17 cellular contexts compared by ENCODE assay signal in genomic region chr1:41523071-41523470, GRCh38. TPM values are rescaled to one million over a fixed set of nuclear protein-coding genes. Genes with fewer than 3 reads are reported as not detected.
DNase-seq lines count a peak whose midpoint lies in the region; ATAC-seq and TF ChIP-seq lines count a peak whose summit lies in the region.
"Had no signal": no experiment of that assay in that cellular context is flagged by ENCODE, and none has a peak within 500 bp of the region (broad histone marks: within the 10 kb centered on the region; RNA-seq: fewer than 3 reads in every experiment).

No MANE protein-coding gene starts in this region.

- peaks cover under 1% of the 10 kb centered on the region for H3K4me1 Mint-ChIP-seq in activated naive CD8-positive, alpha-beta T cell treated with anti-CD3 and anti-CD28 coated beads, Interleukin-2, amount 50 U/mL, for 24 hours
- peaks cover 7% of the 10 kb centered on the region for H3K4me1 Mint-ChIP-seq in neural progenitor cell
- H3K4me1 Mint-ChIP-seq in activated CD8-positive, alpha-beta memory T cell treated with anti-CD3 and anti-CD28 coated beads, Interleukin-2, amount 10 ng/mL, durations not matched to agents 7 days and 5 days = no peaks in the 10 kb centered on the region

- no peaks in the 10 kb centered on the region for H3K27me3 Mint-ChIP-seq in activated naive CD8-positive, alpha-beta T cell treated with anti-CD3 and anti-CD28 coated beads, Interleukin-2, amount 50 U/mL, for 24 hours
- H3K27me3 Mint-ChIP-seq in neural progenitor cell (ENCODE audit: insufficient read depth, low read depth) = peaks cover 6% of the 10 kb centered on the region
- no peaks in the 10 kb centered on the region for H3K27me3 Mint-ChIP-seq in activated CD8-positive, alpha-beta memory T cell treated with anti-CD3 and anti-CD28 coated beads, Interleukin-2, amount 10 ng/mL, durations not matched to agents 7 days and 5 days
- H3K27me3 Mint-ChIP-seq: B cell had no signal

- peaks cover 0 to 5% of the 10 kb centered on the region in 2 donors for H3K36me3 Mint-ChIP-seq in activated naive CD4-positive, alpha-beta T cell treated with anti-CD3 and anti-CD28 coated beads, Interleukin-2, amount 50 U/mL, for 72 hours
- H3K36me3 Mint-ChIP-seq in activated naive CD8-positive, alpha-beta T cell treated with anti-CD3 and anti-CD28 coated beads, Interleukin-2, amount 50 U/mL, for 24 hours (ENCODE audit: low read depth) = peaks cover 32% of the 10 kb centered on the region
- H3K36me3 Mint-ChIP-seq in neural progenitor cell = no peaks in the 10 kb centered on the region
- H3K36me3 Mint-ChIP-seq in activated CD8-positive, alpha-beta memory T cell treated with anti-CD3 and anti-CD28 coated beads, Interleukin-2, amount 10 ng/mL, durations not matched to agents 7 days and 5 days = no peaks in the 10 kb centered on the region

- no peaks in the 10 kb centered on the region for H3K9me3 Mint-ChIP-seq in activated naive CD4-positive, alpha-beta T cell treated with anti-CD3 and anti-CD28 coated beads, Interleukin-2, amount 50 U/mL, for 72 hours
- H3K9me3 Mint-ChIP-seq in activated naive CD8-positive, alpha-beta T cell treated with anti-CD3 and anti-CD28 coated beads, Interleukin-2, amount 50 U/mL, for 24 hours = no peaks in the 10 kb centered on the region
- H3K9me3 Mint-ChIP-seq in neural progenitor cell = no peaks in the 10 kb centered on the region
- no peaks in the 10 kb centered on the region for H3K9me3 Mint-ChIP-seq in activated CD8-positive, alpha-beta memory T cell treated with anti-CD3 and anti-CD28 coated beads, Interleukin-2, amount 10 ng/mL, durations not matched to agents 7 days and 5 days (ENCODE audit: low read depth)
- H3K9me3 Mint-ChIP-seq: CD8-positive, alpha-beta T cell; HFFc6 had no signal

- TF ChIP-seq POLR2A in suprapubic skin (IDR thresholded peaks at IDR 0.05) = no peak

- DNase-seq in activated naive CD4-positive, alpha-beta T cell treated with anti-CD3 and anti-CD28 coated beads, Interleukin-2, amount 50 U/mL, for 72 hours (ENCODE audit: low spot score in 2 of 2) = no peak
- no peak for DNase-seq in activated naive CD4-positive, alpha-beta T cell treated with Interleukin-2 at 50 U/mL for 16 hours
- no peak for DNase-seq in activated naive CD8-positive, alpha-beta T cell treated with anti-CD3 and anti-CD28 coated beads, Interleukin-2, amount 50 U/mL, for 24 hours
- DNase-seq in neural progenitor cell (ENCODE audit: low spot score) (no peak), suprapubic skin (ENCODE audit: low spot score in 2 of 2) (no peak)
- no peak for DNase-seq in activated CD8-positive, alpha-beta memory T cell treated with anti-CD3 and anti-CD28 coated beads, Interleukin-2, amount 10 ng/mL, durations not matched to agents 7 days and 5 days
- DNase-seq: Calu3; CD8-positive, alpha-beta T cell; DMS79 treated with DMSO at 0.1 percent for 48 hours; GF-D8; GOT3; H7; HFFc6 had no signal

- H3K4me3 ChIP-seq in neural progenitor cell (no peak overlapping the region), suprapubic skin (no peak overlapping the region)
- H3K4me3 ChIP-seq: BLaER1 treated with 17β-estradiol and CSF1 and Interleukin-3, amounts not matched to agents 10 nM and 100 nM had no signal

- no peak for ATAC-seq in activated naive CD4-positive, alpha-beta T cell treated with anti-CD3 and anti-CD28 coated beads, Interleukin-2, amount 50 U/mL, for 72 hours
- no peak for ATAC-seq in activated naive CD8-positive, alpha-beta T cell treated with anti-CD3 and anti-CD28 coated beads, Interleukin-2, amount 50 U/mL, for 24 hours
- no peak for ATAC-seq in activated CD8-positive, alpha-beta memory T cell treated with anti-CD3 and anti-CD28 coated beads, Interleukin-2, amount 10 ng/mL, durations not matched to agents 7 days and 5 days
- ATAC-seq: CD8-positive, alpha-beta T cell; HCT116; HepG2 had no signal

- H3K36me3 ChIP-seq in neural progenitor cell = no peaks in the 10 kb centered on the region
- peaks cover 5% of the 10 kb centered on the region for H3K36me3 ChIP-seq in suprapubic skin

- H3K4me3 Mint-ChIP-seq in activated naive CD8-positive, alpha-beta T cell treated with anti-CD3 and anti-CD28 coated beads, Interleukin-2, amount 50 U/mL, for 24 hours = no peak overlapping the region
- no peak overlapping the region for H3K4me3 Mint-ChIP-seq in neural progenitor cell
- H3K4me3 Mint-ChIP-seq in activated CD8-positive, alpha-beta memory T cell treated with anti-CD3 and anti-CD28 coated beads, Interleukin-2, amount 10 ng/mL, durations not matched to agents 7 days and 5 days = no peak overlapping the region
- H3K4me3 Mint-ChIP-seq: B cell; CD8-positive, alpha-beta T cell; HFFc6 had no signal

- CTCF ChIA-PET in activated CD8-positive, alpha-beta memory T cell treated with anti-CD3 and anti-CD28 coated beads, Interleukin-2, amount 10 ng/mL, durations not matched to agents 7 days and 5 days (lab: Charles Lee) = no interaction called here

- H3K79me2 ChIP-seq in neural progenitor cell (ENCODE audit: low read depth) = no peaks in the 10 kb centered on the region

- no peaks in the 10 kb centered on the region for H3F3A ChIP-seq in neural progenitor cell (ENCODE audit: low read depth)

- H2AFZ ChIP-seq in neural progenitor cell (replicated peaks) = no peak overlapping the region

- no peak for TF ChIP-seq EP300 in suprapubic skin (IDR thresholded peaks at IDR 0.05)

- no peaks in the 10 kb centered on the region for H4K20me1 ChIP-seq in neural progenitor cell (ENCODE audit: low read depth)

- H3K27me3 ChIP-seq in neural progenitor cell (no peaks in the 10 kb centered on the region), suprapubic skin (no peaks in the 10 kb centered on the region)
- H3K27me3 ChIP-seq: BLaER1 treated with 17β-estradiol and CSF1 and Interleukin-3, amounts not matched to agents 10 nM and 100 nM had no signal

- no peak overlapping the region for H3K4me2 ChIP-seq in neural progenitor cell
- H3K4me2 ChIP-seq: BLaER1 treated with 17β-estradiol and CSF1 and Interleukin-3, amounts not matched to agents 10 nM and 100 nM had no signal

- peaks cover 6% of the 10 kb centered on the region for H3K4me1 ChIP-seq in neural progenitor cell
- no peaks in the 10 kb centered on the region for H3K4me1 ChIP-seq in suprapubic skin

- H3K9ac ChIP-seq in neural progenitor cell = no peak overlapping the region
- H3K9ac ChIP-seq: BLaER1 treated with 17β-estradiol and CSF1 and Interleukin-3, amounts not matched to agents 10 nM and 100 nM had no signal

- H3K9me3 ChIP-seq in neural progenitor cell (ENCODE audit: low read depth) (no peaks in the 10 kb centered on the region), suprapubic skin (no peaks in the 10 kb centered on the region)
- H3K9me3 ChIP-seq: BLaER1 treated with 17β-estradiol and CSF1 and Interleukin-3, amounts not matched to agents 10 nM and 100 nM had no signal

- 84% methylated on average over 10 of the region's 10 CpGs for WGBS in suprapubic skin

- H3K27ac ChIP-seq in neural progenitor cell = no peak overlapping the region
- no peak overlapping the region for H3K27ac ChIP-seq in suprapubic skin
- H3K27ac ChIP-seq: BLaER1 treated with 17β-estradiol and CSF1 and Interleukin-3, amounts not matched to agents 10 nM and 100 nM had no signal

- no peak for TF ChIP-seq CTCF in neural progenitor cell (IDR thresholded peaks at IDR 0.05)
- no peak for TF ChIP-seq CTCF in suprapubic skin (IDR thresholded peaks at IDR 0.05)

- H3K27ac Mint-ChIP-seq in activated naive CD4-positive, alpha-beta T cell treated with anti-CD3 and anti-CD28 coated beads, Interleukin-2, amount 50 U/mL, for 72 hours = peak overlapping the region; percentile 31 to 86
- peak overlapping the region; percentile 30 for H3K27ac Mint-ChIP-seq in activated naive CD8-positive, alpha-beta T cell treated with anti-CD3 and anti-CD28 coated beads, Interleukin-2, amount 50 U/mL, for 24 hours
- peak overlapping the region; percentile 81 for H3K27ac Mint-ChIP-seq in neural progenitor cell
- no peak overlapping the region for H3K27ac Mint-ChIP-seq in activated CD8-positive, alpha-beta memory T cell treated with anti-CD3 and anti-CD28 coated beads, Interleukin-2, amount 10 ng/mL, durations not matched to agents 7 days and 5 days
- H3K27ac Mint-ChIP-seq: B cell; CD8-positive, alpha-beta T cell; HFFc6 had no signal

RNA-seq across cellular contexts. Expression of gene EDN2, which starts 38.6 kb away (rescaled TPM):
- not detected for total RNA-seq in activated naive CD4-positive, alpha-beta T cell treated with anti-CD3 and anti-CD28 coated beads, Interleukin-2, amount 50 U/mL, for 72 hours
- total RNA-seq in neural progenitor cell (ENCODE audit: low replicate concordance) (not detected in 2 replicates), suprapubic skin (10 to 100 TPM in 1 of 4 donors, 1 to 10 TPM in 3; 2.3 to 10.2 (median 8.3) TPM)
- total RNA-seq in activated CD8-positive, alpha-beta memory T cell treated with anti-CD3 and anti-CD28 coated beads, Interleukin-2, amount 10 ng/mL, durations not matched to agents 7 days and 5 days = not detected
- total RNA-seq: B cell, HepG2, HFFc6 had no signal
